ENCODE assay signal across 17 cellular contexts in the genomic region with DNA sequence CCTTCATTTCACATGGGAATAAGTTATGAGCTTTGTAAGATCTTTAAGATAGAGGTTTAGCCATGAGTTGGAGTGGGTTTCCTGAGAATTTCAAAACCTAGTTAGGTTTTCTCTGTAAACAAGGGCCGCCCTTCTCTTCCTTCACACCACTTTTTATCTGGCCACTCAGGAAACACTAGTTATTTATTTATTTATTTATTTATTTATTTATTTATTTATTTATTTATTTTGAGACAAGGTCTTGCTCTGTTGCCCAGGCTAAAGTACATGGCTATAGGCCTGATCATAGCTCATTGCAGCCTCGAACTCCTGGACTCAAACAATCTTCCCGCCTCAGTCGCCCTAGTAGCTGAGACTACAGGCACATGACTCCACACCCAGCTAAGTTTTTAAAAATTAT.
DNase-seq lines count a peak whose midpoint lies in the region; ATAC-seq, FAIRE-seq and TF ChIP-seq lines count a peak whose summit lies in the region.
"Had no signal": no experiment of that assay in that cellular context is flagged by ENCODE, and none has a peak within 500 bp of the region (broad histone marks: within the 10 kb centered on the region; RNA-seq: fewer than 3 reads in every experiment).

No MANE protein-coding gene starts in this region.

- peaks cover 57% of the 10 kb centered on the region for H3K4me1 Mint-ChIP-seq in WTC11
- H3K4me1 Mint-ChIP-seq: B cell; CD4-positive, CD25-positive, alpha-beta regulatory T cell; IgD-negative memory B cell had no signal

- CTCF ChIA-PET in WTC11 (lab: Charles Lee): interaction anchor here (1.5 kb wide), 1 partner anchor 167 kb away, joined by 3 read pairs; the partner anchor contains the start of gene RAB12

- no peaks in the 10 kb centered on the region for H3K27me3 ChIP-seq in BLaER1
- no peaks in the 10 kb centered on the region for H3K27me3 ChIP-seq in esophagus muscularis mucosa
- H3K27me3 ChIP-seq in sigmoid colon: no peaks in the 10 kb centered on the region

- no peaks in the 10 kb centered on the region for H3K9me3 Mint-ChIP-seq in WTC11
- H3K9me3 Mint-ChIP-seq: IgD-negative memory B cell had no signal

- no peak for DNase-seq in WTC11 (ENCODE audit: low spot score)
- DNase-seq in esophagus muscularis mucosa (ENCODE audit: extremely low spot score): no peak
- no peak for DNase-seq in sigmoid colon
- no peak for DNase-seq in omental fat pad (ENCODE audit: low spot score)
- DNase-seq in NCI-H2171 treated with DMSO at 0.1 percent for 48 hours (lab: John Stamatoyannopoulos, UW): no peak
- no peak for DNase-seq in SHP77 (lab: John Stamatoyannopoulos, UW)
- DNase-seq in GM19239 (ENCODE audit: insufficient read length, low spot score): no peak
- DNase-seq: 8988T; ACHN; CD4-positive, CD25-positive, alpha-beta regulatory T cell; DMS53; GF-D8; GM23248 had no signal

- H3K27ac ChIP-seq in BLaER1 (peak overlapping the region; percentile 99), esophagus muscularis mucosa (replicated peaks in 1 of 4) (peak overlapping the region in 3 of 4 donors; percentile 75 to 85 (median 82)), sigmoid colon (peak overlapping the region in 3 of 4 donors; percentile 78 to 87 (median 84))
- H3K27ac ChIP-seq: GM23248 had no signal

- H3K4me1 ChIP-seq in BLaER1 (peaks cover 99% of the 10 kb centered on the region), esophagus muscularis mucosa (peaks cover 0 to 68% (median 56%) of the 10 kb centered on the region in 4 donors), sigmoid colon (peaks cover 0 to 58% (median 45%) of the 10 kb centered on the region in 4 donors)

- peaks cover 10% of the 10 kb centered on the region for H3K36me3 Mint-ChIP-seq in WTC11
- H3K36me3 Mint-ChIP-seq: CD4-positive, CD25-positive, alpha-beta regulatory T cell; IgD-negative memory B cell had no signal

- ATAC-seq in WTC11 (no peak), omental fat pad (ENCODE audit: low FRiP score) (no peak)

- no peaks in the 10 kb centered on the region for H3K27me3 Mint-ChIP-seq in WTC11 (ENCODE audit: low read depth)
- H3K27me3 Mint-ChIP-seq: B cell had no signal

- H3K27ac Mint-ChIP-seq in WTC11: peak overlapping the region; percentile 75; the same call in 1 of the 2 replicates
- H3K27ac Mint-ChIP-seq: B cell; CD4-positive, CD25-positive, alpha-beta regulatory T cell; IgD-negative memory B cell had no signal

- intact Hi-C loops in esophagus muscularis mucosa (cut with DNase I) (no loop called here), sigmoid colon (cut with DNase I) (loop anchor here (10.0 kb wide), 1 partner anchor 208 kb away; no protein-coding TSS in a partner anchor)

- no peak for TF ChIP-seq EP300 in esophagus muscularis mucosa (IDR thresholded peaks at IDR 0.05)
- no peak for TF ChIP-seq EP300 in sigmoid colon (IDR thresholded peaks at IDR 0.05)

- H3K36me3 ChIP-seq in BLaER1 (peaks cover 41% of the 10 kb centered on the region), esophagus muscularis mucosa (no peaks in the 10 kb centered on the region), sigmoid colon (peaks cover 0 to 17% (median 4%) of the 10 kb centered on the region in 4 donors)

- WGBS in esophagus muscularis mucosa: 92% methylated on average over 4 of the region's 4 CpGs
- WGBS in sigmoid colon, 2 donors: 88 to 96% methylated on average over 4 of the region's 4 CpGs

- H3K4me3 ChIP-seq in BLaER1 (no peak overlapping the region), esophagus muscularis mucosa (no peak overlapping the region), sigmoid colon (no peak overlapping the region)
- H3K4me3 ChIP-seq: GM23248 had no signal

- no peak for FAIRE-seq in GM19239 (lab: Jason Lieb, UNC)
- FAIRE-seq: H54 had no signal

- H3K4me2 ChIP-seq in BLaER1: peak overlapping the region; percentile 96

- H3K9ac ChIP-seq in BLaER1: peak overlapping the region; percentile 66; the same call in 1 of the 2 replicates
- H3K9ac ChIP-seq: GM23248 had no signal

- POLR2A ChIA-PET in WTC11 (lab: Charles Lee): no interaction called here

- H3K4me3 Mint-ChIP-seq in WTC11: no peak overlapping the region
- H3K4me3 Mint-ChIP-seq: B cell; CD4-positive, CD25-positive, alpha-beta regulatory T cell; IgD-negative memory B cell had no signal

- TF ChIP-seq CTCF in WTC11 (IDR thresholded peaks at IDR 0.05) (no peak), esophagus muscularis mucosa (IDR thresholded peaks at IDR 0.05) (no peak), sigmoid colon (IDR thresholded peaks at IDR 0.05) (no peak), omental fat pad (IDR thresholded peaks at IDR 0.05) (no peak)

- no peak for TF ChIP-seq POLR2A in esophagus muscularis mucosa (IDR thresholded peaks at IDR 0.05; ENCODE audit: low read depth)
- no peak for TF ChIP-seq POLR2A in sigmoid colon (IDR thresholded peaks at IDR 0.05)

- peaks cover 14% of the 10 kb centered on the region for H4K20me1 ChIP-seq in BLaER1

- no peaks in the 10 kb centered on the region for H3K9me3 ChIP-seq in BLaER1
- no peaks in the 10 kb centered on the region for H3K9me3 ChIP-seq in esophagus muscularis mucosa
- no peaks in the 10 kb centered on the region for H3K9me3 ChIP-seq in sigmoid colon

TF ChIP-seq in WTC11, 78 proteins besides CTCF, POLR2A, EP300 and RAD21:
- TF ChIP-seq ATF6 (CRISPR knock-in tag; IDR thresholded peaks at IDR 0.05) (no peak), RORB (CRISPR knock-in tag; IDR thresholded peaks at IDR 0.05) (no peak), TP53 (CRISPR knock-in tag; IDR thresholded peaks at IDR 0.05) (no peak), TEAD4 (CRISPR knock-in tag; IDR thresholded peaks at IDR 0.05) (no peak), MAX (CRISPR knock-in tag; IDR thresholded peaks at IDR 0.05) (no peak)
- TF ChIP-seq, protein P1, sequence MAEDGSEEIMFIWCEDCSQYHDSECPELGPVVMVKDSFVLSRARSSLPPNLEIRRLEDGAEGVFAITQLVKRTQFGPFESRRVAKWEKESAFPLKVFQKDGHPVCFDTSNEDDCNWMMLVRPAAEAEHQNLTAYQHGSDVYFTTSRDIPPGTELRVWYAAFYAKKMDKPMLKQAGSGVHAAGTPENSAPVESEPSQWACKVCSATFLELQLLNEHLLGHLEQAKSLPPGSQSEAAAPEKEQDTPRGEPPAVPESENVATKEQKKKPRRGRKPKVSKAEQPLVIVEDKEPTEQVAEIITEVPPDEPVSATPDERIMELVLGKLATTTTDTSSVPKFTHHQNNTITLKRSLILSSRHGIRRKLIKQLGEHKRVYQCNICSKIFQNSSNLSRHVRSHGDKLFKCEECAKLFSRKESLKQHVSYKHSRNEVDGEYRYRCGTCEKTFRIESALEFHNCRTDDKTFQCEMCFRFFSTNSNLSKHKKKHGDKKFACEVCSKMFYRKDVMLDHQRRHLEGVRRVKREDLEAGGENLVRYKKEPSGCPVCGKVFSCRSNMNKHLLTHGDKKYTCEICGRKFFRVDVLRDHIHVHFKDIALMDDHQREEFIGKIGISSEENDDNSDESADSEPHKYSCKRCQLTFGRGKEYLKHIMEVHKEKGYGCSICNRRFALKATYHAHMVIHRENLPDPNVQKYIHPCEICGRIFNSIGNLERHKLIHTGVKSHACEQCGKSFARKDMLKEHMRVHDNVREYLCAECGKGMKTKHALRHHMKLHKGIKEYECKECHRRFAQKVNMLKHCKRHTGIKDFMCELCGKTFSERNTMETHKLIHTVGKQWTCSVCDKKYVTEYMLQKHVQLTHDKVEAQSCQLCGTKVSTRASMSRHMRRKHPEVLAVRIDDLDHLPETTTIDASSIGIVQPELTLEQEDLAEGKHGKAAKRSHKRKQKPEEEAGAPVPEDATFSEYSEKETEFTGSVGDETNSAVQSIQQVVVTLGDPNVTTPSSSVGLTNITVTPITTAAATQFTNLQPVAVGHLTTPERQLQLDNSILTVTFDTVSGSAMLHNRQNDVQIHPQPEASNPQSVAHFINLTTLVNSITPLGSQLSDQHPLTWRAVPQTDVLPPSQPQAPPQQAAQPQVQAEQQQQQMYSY (CRISPR knock-in tag; IDR thresholded peaks at IDR 0.05): no peak
